ENCODE assay signal across 1 cellular context in genomic region chr20:5067877-5068276, GRCh38.
TF ChIP-seq lines count a peak whose summit lies in the region.

No MANE protein-coding gene starts in this region.

TF ChIP-seq in IMR-90, 13 proteins besides CTCF, POLR2A, EP300 and RAD21:
- TF ChIP-seq MAZ (IDR thresholded peaks at IDR 0.05; ENCODE audit: borderline replicate concordance, low read depth, low read length) (no peak), CEBPB (IDR thresholded peaks at IDR 0.05; ENCODE audit: low read depth, low read length) (no peak), MAFK (IDR thresholded peaks at IDR 0.05; ENCODE audit: low read depth, low read length) (no peak), NFE2L2 (IDR thresholded peaks at IDR 0.05; ENCODE audit: low read depth, low read length) (no peak), SMC3 (IDR thresholded peaks at IDR 0.05; ENCODE audit: low read depth, low read length) (no peak), RFX5 (IDR thresholded peaks at IDR 0.05; ENCODE audit: low read depth, low read length) (no peak), USF2 (IDR thresholded peaks at IDR 0.05; ENCODE audit: low read depth, low read length) (no peak), FOS (IDR thresholded peaks at IDR 0.05; ENCODE audit: low read depth, low read length) (no peak), CHD1 (IDR thresholded peaks at IDR 0.05; ENCODE audit: low read depth, low read length) (no peak), RCOR1 (IDR thresholded peaks at IDR 0.05; ENCODE audit: insufficient replicate concordance, low read length) (no peak), BHLHE40 (IDR thresholded peaks at IDR 0.05; ENCODE audit: low read depth, low read length) (no peak), MXI1 (IDR thresholded peaks at IDR 0.05; ENCODE audit: borderline replicate concordance, low read depth, low read length) (no peak)
- TF ChIP-seq, protein P1, sequence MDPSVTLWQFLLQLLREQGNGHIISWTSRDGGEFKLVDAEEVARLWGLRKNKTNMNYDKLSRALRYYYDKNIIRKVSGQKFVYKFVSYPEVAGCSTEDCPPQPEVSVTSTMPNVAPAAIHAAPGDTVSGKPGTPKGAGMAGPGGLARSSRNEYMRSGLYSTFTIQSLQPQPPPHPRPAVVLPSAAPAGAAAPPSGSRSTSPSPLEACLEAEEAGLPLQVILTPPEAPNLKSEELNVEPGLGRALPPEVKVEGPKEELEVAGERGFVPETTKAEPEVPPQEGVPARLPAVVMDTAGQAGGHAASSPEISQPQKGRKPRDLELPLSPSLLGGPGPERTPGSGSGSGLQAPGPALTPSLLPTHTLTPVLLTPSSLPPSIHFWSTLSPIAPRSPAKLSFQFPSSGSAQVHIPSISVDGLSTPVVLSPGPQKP (IDR thresholded peaks at IDR 0.05; ENCODE audit: borderline replicate concordance, low read depth, low read length), result no peak
